19 cellular contexts compared by ENCODE assay signal in genomic region chr2:9533663-9534062, GRCh38. TPM values are rescaled to one million over a fixed set of nuclear protein-coding genes. Genes with fewer than 3 reads are reported as not detected.
DNase-seq lines count a peak whose midpoint lies in the region; ATAC-seq, FAIRE-seq and TF ChIP-seq lines count a peak whose summit lies in the region.
"Had no signal": no experiment of that assay in that cellular context is flagged by ENCODE, and none has a peak within 500 bp of the region (broad histone marks: within the 10 kb centered on the region; RNA-seq: fewer than 3 reads in every experiment).

No MANE protein-coding gene starts in this region.

- intact Hi-C loops in activated CD8-positive, alpha-beta T cell treated with anti-CD3 and anti-CD28 coated beads for 36 hours (cut with micrococcal nuclease): no loop called here

- CTCF ChIA-PET in activated CD8-positive, alpha-beta T cell treated with anti-CD3 and anti-CD28 coated beads, Interleukin-2, amount 10 ng/mL, durations not matched to agents 7 days and 5 days (lab: Charles Lee): interaction anchor here (0.7 to 2.7 kb wide), 3 partner anchors 22 to 62 kb away, joined by 3 to 11 read pairs (median 3); partner anchors contain the start of gene ADAM17
- CTCF ChIA-PET in activated CD8-positive, alpha-beta T cell treated with anti-CD3 and anti-CD28 coated beads for 36 hours (lab: Charles Lee): interaction anchor here (0.7 to 1.3 kb wide), 2 partner anchors 16 to 60 kb away, joined by 3 read pairs; no protein-coding TSS in a partner anchor

- H4K20me1 ChIP-seq in BLaER1: 0 out of 2 replicates have a peak, but pooled peaks cover 6% of the 10 kb centered on the region

- H3K27ac ChIP-seq in BLaER1: 0 out of 2 replicates have a peak overlapping the region, but pooled peaks have one; percentile 19
- H3K27ac ChIP-seq: C4-2B, HL-60 had no signal

- POLR2A ChIA-PET in activated CD8-positive, alpha-beta T cell treated with anti-CD3 and anti-CD28 coated beads, Interleukin-2, amount 10 ng/mL, durations not matched to agents 7 days and 5 days (lab: Charles Lee): interaction anchor here (2.2 kb wide), 1 partner anchor 22 kb away, joined by 10 read pairs; the partner anchor contains the start of gene ADAM17
- POLR2A ChIA-PET in activated CD8-positive, alpha-beta T cell treated with anti-CD3 and anti-CD28 coated beads for 36 hours (lab: Charles Lee): interaction anchor here (0.9 to 1.0 kb wide), 2 partner anchors 9 to 22 kb away, joined by 3 read pairs; partner anchors contain the start of gene ADAM17

- no peak overlapping the region for H3K27ac Mint-ChIP-seq in activated CD8-positive, alpha-beta T cell treated with anti-CD3 and anti-CD28 coated beads, Interleukin-2, amount 10 ng/mL, durations not matched to agents 7 days and 5 days
- H3K27ac Mint-ChIP-seq in activated CD8-positive, alpha-beta T cell treated with anti-CD3 and anti-CD28 coated beads for 36 hours: no peak overlapping the region
- peak overlapping the region; percentile 38 for H3K27ac Mint-ChIP-seq in osteocyte (ENCODE audit: unreplicated experiment)
- H3K27ac Mint-ChIP-seq: CD4-positive, alpha-beta T cell; GM23338 had no signal

- no peaks in the 10 kb centered on the region for H3K9me3 Mint-ChIP-seq in activated CD8-positive, alpha-beta T cell treated with anti-CD3 and anti-CD28 coated beads, Interleukin-2, amount 10 ng/mL, durations not matched to agents 7 days and 5 days (ENCODE audit: insufficient read depth)
- no peaks in the 10 kb centered on the region for H3K9me3 Mint-ChIP-seq in activated CD8-positive, alpha-beta T cell treated with anti-CD3 and anti-CD28 coated beads for 36 hours
- no peaks in the 10 kb centered on the region for H3K9me3 Mint-ChIP-seq in osteocyte (ENCODE audit: unreplicated experiment)
- H3K9me3 Mint-ChIP-seq: CD4-positive, alpha-beta T cell; GM23338 had no signal

- H3K4me2 ChIP-seq in BLaER1: peak overlapping the region; percentile 21; the same call in 1 of the 2 replicates
- H3K4me2 ChIP-seq: GM23338 had no signal

- H3K36me3 Mint-ChIP-seq in activated CD8-positive, alpha-beta T cell treated with anti-CD3 and anti-CD28 coated beads, Interleukin-2, amount 10 ng/mL, durations not matched to agents 7 days and 5 days (ENCODE audit: low read depth): peaks cover 38% of the 10 kb centered on the region
- H3K36me3 Mint-ChIP-seq in activated CD8-positive, alpha-beta T cell treated with anti-CD3 and anti-CD28 coated beads for 36 hours (ENCODE audit: low read depth): peaks cover 20% of the 10 kb centered on the region
- peaks cover 27% of the 10 kb centered on the region for H3K36me3 Mint-ChIP-seq in osteocyte (ENCODE audit: unreplicated experiment)

- no peak overlapping the region for H3K9ac ChIP-seq in BLaER1

- DNase-seq in activated CD8-positive, alpha-beta T cell treated with anti-CD3 and anti-CD28 coated beads, Interleukin-2, amount 10 ng/mL, durations not matched to agents 7 days and 5 days: peak; percentile 38
- no peak for DNase-seq in activated CD8-positive, alpha-beta T cell treated with anti-CD3 and anti-CD28 coated beads for 36 hours
- DNase-seq in GM19239 (ENCODE audit: insufficient read length, low spot score) (no peak), osteocyte (ENCODE audit: extremely low spot score, unreplicated experiment) (no peak), NCI-H2107 treated with DMSO at 0.1 percent for 48 hours (lab: John Stamatoyannopoulos, UW; ENCODE audit: unreplicated experiment) (no peak), NCI-H69 (lab: John Stamatoyannopoulos, UW) (no peak)
- DNase-seq: 8988T; Caco-2; CD4-positive, alpha-beta T cell; GDM1; HCEC 1CT had no signal

- H3K27me3 ChIP-seq in BLaER1: no peaks in the 10 kb centered on the region

- no peaks in the 10 kb centered on the region for H3K27me3 Mint-ChIP-seq in activated CD8-positive, alpha-beta T cell treated with anti-CD3 and anti-CD28 coated beads, Interleukin-2, amount 10 ng/mL, durations not matched to agents 7 days and 5 days (ENCODE audit: low read depth)
- H3K27me3 Mint-ChIP-seq in activated CD8-positive, alpha-beta T cell treated with anti-CD3 and anti-CD28 coated beads for 36 hours: no peaks in the 10 kb centered on the region
- no peaks in the 10 kb centered on the region for H3K27me3 Mint-ChIP-seq in osteocyte (ENCODE audit: unreplicated experiment)
- H3K27me3 Mint-ChIP-seq: CD4-positive, alpha-beta T cell had no signal

- peak; percentile 58 for FAIRE-seq in GM19239 (lab: Jason Lieb, UNC)
- FAIRE-seq: D721Med, GM12892, GM18507, H54 had no signal

- no peak overlapping the region for H3K4me3 Mint-ChIP-seq in activated CD8-positive, alpha-beta T cell treated with anti-CD3 and anti-CD28 coated beads, Interleukin-2, amount 10 ng/mL, durations not matched to agents 7 days and 5 days
- no peak overlapping the region for H3K4me3 Mint-ChIP-seq in activated CD8-positive, alpha-beta T cell treated with anti-CD3 and anti-CD28 coated beads for 36 hours
- no peak overlapping the region for H3K4me3 Mint-ChIP-seq in osteocyte (ENCODE audit: unreplicated experiment)
- H3K4me3 Mint-ChIP-seq: CD4-positive, alpha-beta T cell; GM23338 had no signal

- H3K4me3 ChIP-seq in BLaER1: no peak overlapping the region
- H3K4me3 ChIP-seq: GM23338 had no signal

- no peak for TF ChIP-seq CTCF in activated CD8-positive, alpha-beta T cell treated with anti-CD3 and anti-CD28 coated beads for 36 hours (IDR thresholded peaks at IDR 0.05)
- no peak for TF ChIP-seq CTCF in osteocyte (IDR thresholded peaks at IDR 0.05)

- H3K4me1 Mint-ChIP-seq in activated CD8-positive, alpha-beta T cell treated with anti-CD3 and anti-CD28 coated beads, Interleukin-2, amount 10 ng/mL, durations not matched to agents 7 days and 5 days (ENCODE audit: low read depth): peaks cover 20% of the 10 kb centered on the region
- peaks cover 21% of the 10 kb centered on the region for H3K4me1 Mint-ChIP-seq in activated CD8-positive, alpha-beta T cell treated with anti-CD3 and anti-CD28 coated beads for 36 hours (ENCODE audit: low read depth)
- H3K4me1 Mint-ChIP-seq in osteocyte (ENCODE audit: unreplicated experiment): peaks cover 31% of the 10 kb centered on the region
- H3K4me1 Mint-ChIP-seq: GM23338 had no signal

- H3K36me3 ChIP-seq in BLaER1: peaks cover 56% of the 10 kb centered on the region

- H3K4me1 ChIP-seq in BLaER1: peaks cover 39% of the 10 kb centered on the region
- H3K4me1 ChIP-seq: Caco-2 had no signal

- no peaks in the 10 kb centered on the region for H3K9me3 ChIP-seq in BLaER1
- H3K9me3 ChIP-seq: Caco-2 had no signal

- peak; percentile 51 for ATAC-seq in activated CD8-positive, alpha-beta T cell treated with anti-CD3 and anti-CD28 coated beads, Interleukin-2, amount 10 ng/mL, durations not matched to agents 7 days and 5 days
- ATAC-seq in activated CD8-positive, alpha-beta T cell treated with anti-CD3 and anti-CD28 coated beads for 36 hours: no peak
- ATAC-seq: GM23338 had no signal

RNA-seq across cellular contexts. Expression of gene ADAM17, which starts 22.0 kb away (rescaled TPM):
- 10 to 100 TPM; 20.7 to 25.0 TPM for total RNA-seq in activated CD8-positive, alpha-beta T cell treated with anti-CD3 and anti-CD28 coated beads, Interleukin-2, amount 10 ng/mL, durations not matched to agents 7 days and 5 days
- total RNA-seq in activated CD8-positive, alpha-beta T cell treated with anti-CD3 and anti-CD28 coated beads for 36 hours: 10 to 100 TPM; 14.2 to 15.9 TPM
- total RNA-seq in osteocyte: 36.4 and 42.2 TPM in 2 replicates

RNA-seq across cellular contexts. Expression of gene IAH1, which starts 59.3 kb away (rescaled TPM):
- total RNA-seq in activated CD8-positive, alpha-beta T cell treated with anti-CD3 and anti-CD28 coated beads, Interleukin-2, amount 10 ng/mL, durations not matched to agents 7 days and 5 days: 10 to 100 TPM; 71.7 to 73.3 TPM
- total RNA-seq in activated CD8-positive, alpha-beta T cell treated with anti-CD3 and anti-CD28 coated beads for 36 hours: 10 to 100 TPM; 64.9 to 67.3 TPM
- 68.7 and 71.6 TPM in 2 replicates for total RNA-seq in osteocyte
